In the genomic region with DNA sequence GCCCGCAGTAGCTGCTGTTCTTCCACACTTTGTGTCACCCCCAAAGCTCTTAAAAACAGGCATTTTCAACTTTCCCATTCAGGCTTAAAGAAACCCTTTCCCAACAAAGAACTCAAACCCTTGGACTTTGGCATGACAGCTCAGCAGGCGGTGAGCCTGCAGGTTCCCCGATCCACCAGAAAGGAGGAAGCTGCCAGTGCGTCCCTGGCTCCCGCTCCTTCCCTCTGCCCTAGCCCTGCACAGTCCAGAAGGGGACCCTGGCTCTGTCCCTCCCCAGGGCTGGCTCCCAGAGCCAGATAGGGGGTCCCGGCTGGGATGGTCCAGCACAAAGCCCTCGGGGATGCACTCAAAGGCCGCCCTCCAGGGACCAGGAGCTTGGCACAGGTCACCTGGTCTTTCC, we compare ENCODE assay signal across 16 cellular contexts. TPM values are rescaled to one million over a fixed set of nuclear protein-coding genes. Genes with fewer than 3 reads are reported as not detected.
DNase-seq lines count a peak whose midpoint lies in the region; ATAC-seq, FAIRE-seq and TF ChIP-seq lines count a peak whose summit lies in the region.
"Had no signal": no experiment of that assay in that cellular context is flagged by ENCODE, and none has a peak within 500 bp of the region (broad histone marks: within the 10 kb centered on the region; RNA-seq: fewer than 3 reads in every experiment).

No MANE protein-coding gene starts in this region.

- H3K9ac ChIP-seq in colonic mucosa (ENCODE audit: low read depth in 2 of 2, low read length in 2 of 2) (no peak overlapping the region), HepG2 (ENCODE audit: insufficient read depth, low read depth, low read length) (no peak overlapping the region)

- no peaks in the 10 kb centered on the region for H3K36me3 ChIP-seq in colonic mucosa
- H3K36me3 ChIP-seq in HepG2 (replicated peaks in 1 of 2; ENCODE audit: control insufficient read depth in 1 of 2, insufficient read depth in 2 of 2, low read length in 2 of 2) = no peaks in the 10 kb centered on the region
- peaks cover 0 to 4% of the 10 kb centered on the region in 2 donors for H3K36me3 ChIP-seq in small intestine (ENCODE audit: control insufficient read depth in 2 of 2, insufficient read depth in 2 of 2, low read length in 2 of 2)
- H3K36me3 ChIP-seq: SJCRH30 had no signal

- intact Hi-C loops in colonic mucosa (cut with DNase I) = no loop called here
- intact Hi-C loops in HepG2 (cut with micrococcal nuclease; ENCODE audit: unreplicated experiment) = no loop called here

- H2AFZ ChIP-seq in HepG2 (ENCODE audit: low read length) = no peak overlapping the region
- H2AFZ ChIP-seq: PC-9 had no signal

- H3K27me3 ChIP-seq in colonic mucosa (no peaks in the 10 kb centered on the region), HepG2 (ENCODE audit: control insufficient read depth in 1 of 2, insufficient read depth in 2 of 2, low read length in 2 of 2) (peaks cover 1 to 49% of the 10 kb centered on the region in 2 experiments; a peak in 3 of 5 replicates), small intestine (ENCODE audit: control insufficient read depth in 2 of 2, insufficient read depth in 2 of 2, low read length in 2 of 2) (peaks cover 0 to 5% of the 10 kb centered on the region in 2 donors)
- H3K27me3 ChIP-seq: SJCRH30 had no signal

- no peak overlapping the region for H3K27ac ChIP-seq in colonic mucosa
- H3K27ac ChIP-seq in HepG2 (ENCODE audit: extremely low read length, insufficient read depth, low read length) = no peak overlapping the region
- peak overlapping the region; percentile 63 to 78 for H3K27ac ChIP-seq in small intestine (ENCODE audit: low read depth in 1 of 2, low read length in 1 of 2)
- H3K27ac ChIP-seq: PC-9, SJCRH30 had no signal

- H3K4me1 ChIP-seq in colonic mucosa (no peaks in the 10 kb centered on the region), HepG2 (ENCODE audit: insufficient read depth, low read length) (peaks cover 14% of the 10 kb centered on the region), small intestine (ENCODE audit: control insufficient read depth in 2 of 2, insufficient read depth in 1 of 2, low read depth in 1 of 2, low read length in 1 of 2) (peaks cover 0 to 2% of the 10 kb centered on the region in 2 donors)
- H3K4me1 ChIP-seq: SJCRH30 had no signal

- in situ Hi-C loops in G401 (cut with HindIII; ENCODE audit: low sequenced_read_pairs) = no loop called here
- in situ Hi-C loops in HepG2 (cut with HindIII; ENCODE audit: extremely low pct_ligation_motif_present, low pct_unique_long_range_greater_than_20kb) = no loop called here

- no peaks in the 10 kb centered on the region for H4K20me1 ChIP-seq in HepG2 (ENCODE audit: insufficient read depth, low read length)

- peak; percentile 17 for DNase-seq in G401 (ENCODE audit: low spot score)
- DNase-seq in colonic mucosa = peak; percentile 43
- DNase-seq in HepG2 (ENCODE audit: low spot score) = peak; percentile 25
- DNase-seq in small intestine = peak; percentile 89
- no peak for DNase-seq in A172 (ENCODE audit: low spot score)
- DNase-seq: DMS79, H9, KG1, NCI-H1417 treated with DMSO at 0.1 percent for 48 hours, NCI-H187 treated with DMSO at 0.1 percent for 48 hours, NCI-H345, NCI-H524 treated with DMSO at 0.1 percent for 48 hours, PC-9, SJCRH30 had no signal

- H3K9me3 ChIP-seq in colonic mucosa (no peaks in the 10 kb centered on the region), HepG2 (ENCODE audit: low read length) (no peaks in the 10 kb centered on the region), small intestine (ENCODE audit: control insufficient read depth, low read depth) (no peaks in the 10 kb centered on the region)
- H3K9me3 ChIP-seq: SJCRH30 had no signal

- 12% methylated on average over 6 of the region's 8 CpGs for WGBS in HepG2 (ENCODE audit: low lambda C conversion rate)
- WGBS in small intestine, 3 donors = 22 to 58% (median 30%) methylated on average over 8 of the region's 8 CpGs

- TF ChIP-seq CTCF in colonic mucosa (IDR thresholded peaks at IDR 0.05) (no peak), HepG2 (CRISPR knock-in tag; IDR thresholded peaks at IDR 0.05) (no peak)

- TF ChIP-seq EP300 in HepG2 (IDR thresholded peaks at IDR 0.05; ENCODE audit: low read depth in 2 of 2, low read length in 2 of 2) (no peak), HepG2 (CRISPR knock-in tag; IDR thresholded peaks at IDR 0.05; ENCODE audit: borderline replicate concordance) (no peak)

- ATAC-seq in HepG2 (peak; percentile 77), GM21786 (IDR thresholded peaks at IDR 0.05; ENCODE audit: unreplicated experiment) (no peak), GM21360 (IDR thresholded peaks at IDR 0.05; ENCODE audit: unreplicated experiment) (no peak)

- no peak for TF ChIP-seq RAD21 in HepG2 (CRISPR knock-in tag; IDR thresholded peaks at IDR 0.05)

- no TSS peak for BruUV-seq in HepG2 (replicated peaks; lab: Mats Ljungman, UMichigan)

- TF ChIP-seq POLR2A in HepG2 (IDR thresholded peaks at IDR 0.05; ENCODE audit: insufficient read depth in 1 of 2, low read depth in 2 of 2, low read length in 2 of 2) = no peak

- CTCF ChIA-PET in HepG2 (lab: Yijun Ruan, JAX; ENCODE audit: low intra/inter-chr PET ratio, low total read pairs) = no interaction called here

- POLR2A ChIA-PET in HepG2 (lab: Yijun Ruan, JAX) = no interaction called here

- H3K4me3 ChIP-seq in colonic mucosa = no peak overlapping the region
- peak overlapping the region in 1 of 3 experiments; percentile 35; a peak in 2 of 6 replicates for H3K4me3 ChIP-seq in HepG2 (replicated peaks in 1 of 3; ENCODE audit: insufficient read depth in 1 of 3, low read depth in 2 of 3, low read length in 3 of 3)
- H3K4me3 ChIP-seq in small intestine (ENCODE audit: low read depth in 1 of 2, low read length in 2 of 2) = peak overlapping the region in 1 of 2 donors; percentile 33
- H3K4me3 ChIP-seq: PC-9, SJCRH30 had no signal

- H3K79me2 ChIP-seq in HepG2 (ENCODE audit: insufficient read depth, low read length) = no peaks in the 10 kb centered on the region

- FAIRE-seq in HepG2 (lab: Jason Lieb, UNC) (peak; percentile 34), small intestine (lab: Jason Lieb, UNC) (no peak)

- peak overlapping the region; percentile 56 for H3K4me2 ChIP-seq in HepG2 (ENCODE audit: low read depth, low read length)
- H3K4me2 ChIP-seq: PC-9 had no signal

TF ChIP-seq in HepG2, 621 proteins besides CTCF, POLR2A, EP300 and RAD21 (continues in another document):
- TF ChIP-seq ZNF276 (CRISPR knock-in tag; IDR thresholded peaks at IDR 0.05; ENCODE audit: low read depth) = no peak
- TF ChIP-seq, protein P1, sequence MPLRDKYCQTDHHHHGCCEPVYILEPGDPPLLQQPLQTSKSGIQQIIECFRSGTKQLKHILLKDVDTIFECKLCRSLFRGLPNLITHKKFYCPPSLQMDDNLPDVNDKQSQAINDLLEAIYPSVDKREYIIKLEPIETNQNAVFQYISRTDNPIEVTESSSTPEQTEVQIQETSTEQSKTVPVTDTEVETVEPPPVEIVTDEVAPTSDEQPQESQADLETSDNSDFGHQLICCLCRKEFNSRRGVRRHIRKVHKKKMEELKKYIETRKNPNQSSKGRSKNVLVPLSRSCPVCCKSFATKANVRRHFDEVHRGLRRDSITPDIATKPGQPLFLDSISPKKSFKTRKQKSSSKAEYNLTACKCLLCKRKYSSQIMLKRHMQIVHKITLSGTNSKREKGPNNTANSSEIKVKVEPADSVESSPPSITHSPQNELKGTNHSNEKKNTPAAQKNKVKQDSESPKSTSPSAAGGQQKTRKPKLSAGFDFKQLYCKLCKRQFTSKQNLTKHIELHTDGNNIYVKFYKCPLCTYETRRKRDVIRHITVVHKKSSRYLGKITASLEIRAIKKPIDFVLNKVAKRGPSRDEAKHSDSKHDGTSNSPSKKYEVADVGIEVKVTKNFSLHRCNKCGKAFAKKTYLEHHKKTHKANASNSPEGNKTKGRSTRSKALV (CRISPR knock-in tag; IDR thresholded peaks at IDR 0.05) = 0 out of 2 replicates have a peak, but pooled peaks have one; percentile 41

RNA-seq across cellular contexts. Expression of gene SLC9A3, which starts 9.6 kb away (rescaled TPM):
- 3.6 and 5.1 TPM in 2 replicates for total RNA-seq in G401 (2014; rRNA removed; shearing (Covaris generic))
- total RNA-seq in colonic mucosa (10 to 100 TPM; 70.0 to 78.8 TPM), HepG2 (2016; rRNA removed; fragmentation: Illumina TruSeq; extraction: Trizol) (1.2 and 1.8 TPM in 2 replicates)
- total RNA-seq in HepG2 (2016; cell fraction: cytosol; rRNA removed; fragmentation: Illumina TruSeq; extraction: Trizol; ENCODE audit: low read depth) = 0.30 and 0.35 TPM in 2 replicates
- 1.3 and 1.6 TPM in 2 replicates for total RNA-seq in HepG2 (2016; cell fraction: insoluble cytoplasmic fraction; rRNA removed; fragmentation: Illumina TruSeq; extraction: Trizol)
- total RNA-seq in HepG2 (2016; cell fraction: membrane; rRNA removed; fragmentation: Illumina TruSeq; extraction: Trizol) = 1.5 and 1.9 TPM in 2 replicates
- total RNA-seq in HepG2 (2016; cell fraction: nucleus; rRNA removed; fragmentation: Illumina TruSeq; extraction: Trizol) = 1.1 and 1.2 TPM in 2 replicates
- polyA plus RNA-seq in HepG2 (2011; rRNA removed) (1.5 and 1.9 TPM in 2 replicates), small intestine (10 to 100 TPM; 24.1 to 51.7 (median 48.9) TPM)
- 1.4 TPM in 2 replicates for polyA plus RNA-seq in HepG2 (2011; cell fraction: cytosol; rRNA removed)
- 2.2 and 2.4 TPM in 2 replicates for polyA plus RNA-seq in HepG2 (2011; cell fraction: nucleus; rRNA removed)
- 1.1 and 1.4 TPM in 2 replicates for polyA plus RNA-seq in HepG2 (2012)
- 0.37 and 0.43 TPM in 2 replicates for polyA plus RNA-seq in HepG2 (2016; cell fraction: cytosol; fragmentation: Illumina TruSeq; extraction: Trizol; ENCODE audit: low read depth)
- 1.7 and 1.8 TPM in 2 replicates for polyA plus RNA-seq in HepG2 (2016; cell fraction: insoluble cytoplasmic fraction; fragmentation: Illumina TruSeq; extraction: Trizol; ENCODE audit: low read depth)
- 1.4 and 1.6 TPM in 2 replicates for polyA plus RNA-seq in HepG2 (2016; cell fraction: membrane; fragmentation: Illumina TruSeq; extraction: Trizol; ENCODE audit: low read depth)
- 1.9 and 2.4 TPM in 2 replicates for polyA plus RNA-seq in HepG2 (2016; cell fraction: nucleus; fragmentation: Illumina TruSeq; extraction: Trizol; ENCODE audit: insufficient read depth, low read depth)
- polyA minus RNA-seq in HepG2 (2011; rRNA and poly(A)+ RNA removed; ENCODE audit: low replicate concordance) = 0.76 and 1.0 TPM in 2 replicates
- polyA minus RNA-seq in HepG2 (2011; cell fraction: cytosol; rRNA and poly(A)+ RNA removed) = 0.35 and 0.49 TPM in 2 replicates
- polyA minus RNA-seq in HepG2 (2011; cell fraction: nucleus; rRNA and poly(A)+ RNA removed) = 0.99 and 1.0 TPM in 2 replicates
- total RNA-seq in A172 (2014; rRNA removed; shearing (Covaris generic)) = 4.7 and 5.8 TPM in 2 replicates

Comparison
In these comparisons a context has a peak if more than half of its experiments do, and no peak if none do; other contexts are left out.
1. H3K27ac ChIP-seq: peak in small intestine (2 of 2); none in colonic mucosa (single experiment) and HepG2 (single experiment).
2. RNA of gene SLC9A3, which starts 9.6 kb away (total RNA-seq): 70.0 to 78.8 TPM in colonic mucosa; 3.6 to 5.1 TPM in G401, 4.7 to 5.8 TPM in A172 and 0.30 to 1.9 TPM in HepG2; every median in the first group is over 10 times any median in the second.